ENCODE assay signal across 1 cellular context in genomic region chr11:67584205-67584880, GRCh38.
TF ChIP-seq lines count a peak whose summit lies in the region.

No MANE protein-coding gene starts in this region.

TF ChIP-seq in HepG2, 621 proteins besides CTCF, POLR2A, EP300 and RAD21:
- TF ChIP-seq PCBP1 (IDR thresholded peaks at IDR 0.05; ENCODE audit: borderline replicate concordance, low read depth, low read length): 0 out of 2 replicates have a peak, but pooled peaks have one; percentile 28
- TF ChIP-seq THRA (CRISPR knock-in tag; IDR thresholded peaks at IDR 0.05; ENCODE audit: borderline replicate concordance): no peak
